Comparison of ENCODE assay signal across 14 cellular contexts in genomic region chr1:21347072-21347581, GRCh38.
"Had no signal": no experiment of that assay in that cellular context is flagged by ENCODE, and none has a peak within 500 bp of the region (broad histone marks: within the 10 kb centered on the region; RNA-seq: fewer than 3 reads in every experiment).

No MANE protein-coding gene starts in this region.

- H3K9me3 ChIP-seq: tibial artery, vagina had no signal

- ATAC-seq: esophagus mucosa; naive thymus-derived CD4-positive, alpha-beta T cell had no signal

- H3K4me3 ChIP-seq: lung, vagina had no signal

- H3K36me3 ChIP-seq: cardiac muscle cell, vagina had no signal

- DNase-seq: activated CD4-positive, alpha-beta memory T cell treated with anti-CD3 and anti-CD28 coated beads for 36 hours; activated CD4-positive, alpha-beta T cell treated with anti-CD3 and anti-CD28 coated beads for 1 hour; activated CD8-positive, alpha-beta memory T cell treated with anti-CD3 and anti-CD28 coated beads, Interleukin-2, amount 50 U/mL, for 48 hours; activated naive CD4-positive, alpha-beta T cell treated with Interleukin-2 at 50 U/mL for 16 hours; glutamatergic neuron; immature natural killer cell; naive thymus-derived CD4-positive, alpha-beta T cell; posterior cingulate gyrus; small intestine; tibial artery had no signal

- H3K27me3 ChIP-seq: cardiac muscle cell, tibial artery, vagina had no signal

- H3K27ac ChIP-seq: tibial artery, vagina had no signal
